In genomic region chr18:8786766-8787670, GRCh38 we compare ENCODE assay signal across 16 cellular contexts.
A peak's percentile ranks its signal among the peaks of the same experiment; 100 is the strongest.
DNase-seq lines count a peak whose midpoint lies in the region; ATAC-seq, FAIRE-seq and TF ChIP-seq lines count a peak whose summit lies in the region.
"Had no signal": no experiment of that assay in that cellular context is flagged by ENCODE, and none has a peak within 500 bp of the region (broad histone marks: within the 10 kb centered on the region; RNA-seq: fewer than 3 reads in every experiment).

No MANE protein-coding gene starts in this region.

- H3K27ac ChIP-seq in OCI-LY3 (ENCODE audit: low read length) = peak overlapping the region; percentile 17; the same call in 1 of the 2 replicates
- H3K27ac ChIP-seq: adrenal gland, prostate gland, SK-N-MC had no signal

- in situ Hi-C loops in ACHN (cut with HindIII; ENCODE audit: low pct_ligation_motif_present, low pct_unique_long_range_greater_than_20kb, low sequenced_read_pairs) = no loop called here

- H3K27me3 ChIP-seq in OCI-LY3 (ENCODE audit: low read depth, low read length) = no peaks in the 10 kb centered on the region
- H3K27me3 ChIP-seq: adrenal gland had no signal

- ATAC-seq in mucosa of descending colon (peak; percentile 84), HG02970 (IDR thresholded peaks at IDR 0.05; ENCODE audit: low FRiP score, unreplicated experiment) (no peak)

- no peak overlapping the region for H3K9ac ChIP-seq in OCI-LY3 (ENCODE audit: low read length)

- H3K9me3 ChIP-seq in OCI-LY3 (ENCODE audit: insufficient read depth, low read length) = no peaks in the 10 kb centered on the region
- H3K9me3 ChIP-seq in mucosa of descending colon = no peaks in the 10 kb centered on the region
- H3K9me3 ChIP-seq: adrenal gland, prostate gland had no signal

- TF ChIP-seq CTCF in OCI-LY3 (IDR thresholded peaks at IDR 0.05; ENCODE audit: low read depth, low read length) = no peak
- no peak for TF ChIP-seq CTCF in mucosa of descending colon (IDR thresholded peaks at IDR 0.05)
- no peak for TF ChIP-seq CTCF in D721Med (IDR thresholded peaks at IDR 0.05; ENCODE audit: insufficient read depth, missing control alignments)

- peaks cover 16% of the 10 kb centered on the region for H3K36me3 ChIP-seq in OCI-LY3 (replicated peaks; ENCODE audit: low read depth, low read length)
- no peaks in the 10 kb centered on the region for H3K36me3 ChIP-seq in mucosa of descending colon (ENCODE audit: low read depth)
- H3K36me3 ChIP-seq: adrenal gland, prostate gland had no signal

- H3K79me2 ChIP-seq in OCI-LY3 (ENCODE audit: low read length) = no peaks in the 10 kb centered on the region

- peak overlapping the region; percentile 52; the same call in 1 of the 2 replicates for H3K4me2 ChIP-seq in OCI-LY3 (ENCODE audit: low read length)

- H3K4me1 ChIP-seq in OCI-LY3 (ENCODE audit: low read length) (peaks cover 12% of the 10 kb centered on the region), mucosa of descending colon (ENCODE audit: low read depth) (no peaks in the 10 kb centered on the region)
- H3K4me1 ChIP-seq: adrenal gland, prostate gland had no signal

- DNase-seq in dermis blood vessel endothelial cell (peak; percentile 49), mucosa of descending colon (peak in 2 of 3 donors; percentile 43 to 55), ureter (ENCODE audit: low spot score) (peak; percentile 73), ACHN (no peak), D721Med (ENCODE audit: insufficient read length, low spot score) (no peak)
- DNase-seq: CD4-positive, alpha-beta T cell; cerebellar nuclear complex; kidney glomerular epithelial cell; NCI-H1694; NCI-H510A had no signal

- intact Hi-C loops in mucosa of descending colon (cut with DNase I, micrococcal nuclease) = no loop called here

- FAIRE-seq in D721Med (lab: Jason Lieb, UNC) = no peak
- FAIRE-seq: H54 had no signal

- no peaks in the 10 kb centered on the region for H4K20me1 ChIP-seq in OCI-LY3 (ENCODE audit: insufficient read depth, low read length)

- H3K4me3 ChIP-seq in OCI-LY3 (ENCODE audit: low read length) (no peak overlapping the region), mucosa of descending colon (no peak overlapping the region)
- H3K4me3 ChIP-seq: adrenal gland, prostate gland, SK-N-MC had no signal

- H2AFZ ChIP-seq in OCI-LY3 (ENCODE audit: low read depth, low read length) = no peak overlapping the region

Comparison
In these comparisons a context has a peak if more than half of its experiments do, and no peak if none do; other contexts are left out.
1. DNase-seq: peak in dermis blood vessel endothelial cell (single experiment), mucosa of descending colon (2 of 3) and ureter (single experiment); none in ACHN (single experiment) and D721Med (single experiment).